Comparison of ENCODE assay signal across 11 cellular contexts in the genomic region with DNA sequence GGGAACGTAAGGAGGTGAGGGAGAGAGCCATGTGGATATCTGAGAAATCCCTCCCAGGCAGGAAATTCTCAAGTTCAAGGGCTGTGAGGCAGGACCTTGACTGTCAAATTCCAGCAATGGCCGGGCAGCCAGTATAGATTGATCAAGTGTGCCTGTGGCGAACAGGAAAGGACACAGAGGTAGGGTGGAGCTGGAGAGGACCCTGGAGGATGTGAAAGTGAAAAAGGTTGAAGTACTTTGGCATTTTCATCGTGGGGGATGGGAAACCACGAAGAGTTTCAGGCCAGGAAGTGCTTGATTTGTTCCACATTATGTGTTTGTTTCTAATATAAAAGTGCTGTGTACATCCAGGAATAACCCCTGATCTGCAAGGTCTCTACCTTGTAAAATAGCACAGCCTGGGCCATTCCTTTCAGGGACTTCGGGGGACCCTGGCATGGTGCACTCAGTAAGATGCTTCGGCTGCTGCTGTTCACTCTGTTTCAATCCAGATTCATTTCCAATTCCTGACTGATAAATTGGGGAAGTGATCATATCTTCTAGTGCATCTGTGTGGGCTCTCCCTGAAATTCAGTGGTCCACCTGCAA.
DNase-seq lines count a peak whose midpoint lies in the region; ATAC-seq and TF ChIP-seq lines count a peak whose summit lies in the region.
"Had no signal": no experiment of that assay in that cellular context is flagged by ENCODE, and none has a peak within 500 bp of the region (broad histone marks: within the 10 kb centered on the region; RNA-seq: fewer than 3 reads in every experiment).

No MANE protein-coding gene starts in this region.

- peaks cover 7% of the 10 kb centered on the region for H3K4me1 ChIP-seq in CD8-positive, alpha-beta memory T cell (ENCODE audit: insufficient read depth, low read length)
- peaks cover 12% of the 10 kb centered on the region for H3K4me1 ChIP-seq in Loucy (ENCODE audit: insufficient read depth, low read length, poor library complexity, severe bottlenecking)

- no peaks in the 10 kb centered on the region for H3K9me3 ChIP-seq in CD8-positive, alpha-beta memory T cell (ENCODE audit: low read length)
- H3K9me3 ChIP-seq in Loucy (ENCODE audit: insufficient read depth, low read depth, low read length) = no peaks in the 10 kb centered on the region

- peak overlapping the region in 7 of 8 donors; percentile 18 to 80 (median 72) for H3K27ac Mint-ChIP-seq in CD8-positive, alpha-beta memory T cell
- peak overlapping the region; percentile 19 for H3K27ac Mint-ChIP-seq in dendritic cell treated with granulocyte-macrophage colony-stimulating factor and Interleukin-4, amounts not matched to agents 40 ng/mL and 50 ng/mL, for 4 days
- H3K27ac Mint-ChIP-seq in glutamatergic neuron (ENCODE audit: unreplicated experiment) = no peak overlapping the region

- no peak for DNase-seq in CD8-positive, alpha-beta memory T cell
- no peak for DNase-seq in RKO (ENCODE audit: low spot score)
- no peak for DNase-seq in NCI-H1048 (lab: John Stamatoyannopoulos, UW)
- no peak for DNase-seq in glutamatergic neuron
- DNase-seq: Calu3; hypothalamus; stimulated activated CD4-positive, alpha-beta T cell treated with anti-CD3 and anti-CD28 coated beads, Interleukin-4, amount 100 ng/mL, for 1 hour had no signal

- peaks cover 16 to 56% (median 22%) of the 10 kb centered on the region in 3 donors for H3K36me3 Mint-ChIP-seq in CD8-positive, alpha-beta memory T cell
- H3K36me3 Mint-ChIP-seq in dendritic cell treated with granulocyte-macrophage colony-stimulating factor and Interleukin-4, amounts not matched to agents 40 ng/mL and 50 ng/mL, for 4 days (ENCODE audit: low read depth) = no peaks in the 10 kb centered on the region
- no peaks in the 10 kb centered on the region for H3K36me3 Mint-ChIP-seq in glutamatergic neuron (ENCODE audit: unreplicated experiment)

- H3K9me3 Mint-ChIP-seq in CD8-positive, alpha-beta memory T cell = no peaks in the 10 kb centered on the region
- H3K9me3 Mint-ChIP-seq in dendritic cell treated with granulocyte-macrophage colony-stimulating factor and Interleukin-4, amounts not matched to agents 40 ng/mL and 50 ng/mL, for 4 days = no peaks in the 10 kb centered on the region
- H3K9me3 Mint-ChIP-seq in glutamatergic neuron (ENCODE audit: unreplicated experiment) = peaks cover 3% of the 10 kb centered on the region

- H3K9me2 ChIP-seq in Loucy (replicated peaks; ENCODE audit: low read depth, low read length) = no peaks in the 10 kb centered on the region

- no peaks in the 10 kb centered on the region for H3F3A ChIP-seq in Loucy (ENCODE audit: low read depth)

- H3K4me1 Mint-ChIP-seq in CD8-positive, alpha-beta memory T cell = peaks cover 15 to 24% (median 17%) of the 10 kb centered on the region in 3 donors
- H3K4me1 Mint-ChIP-seq in dendritic cell treated with granulocyte-macrophage colony-stimulating factor and Interleukin-4, amounts not matched to agents 40 ng/mL and 50 ng/mL, for 4 days (ENCODE audit: low read depth) = peaks cover 30% of the 10 kb centered on the region
- H3K4me1 Mint-ChIP-seq in glutamatergic neuron (ENCODE audit: low read depth, unreplicated experiment) = peaks cover 16% of the 10 kb centered on the region

- no peak overlapping the region for H2AFZ ChIP-seq in Loucy (ENCODE audit: low read length)

- H3K79me2 ChIP-seq in Loucy (ENCODE audit: insufficient read depth, low read length) = no peaks in the 10 kb centered on the region

- H3K27me3 ChIP-seq in CD8-positive, alpha-beta memory T cell (ENCODE audit: insufficient read depth, low read length, poor library complexity, severe bottlenecking) = no peaks in the 10 kb centered on the region
- no peaks in the 10 kb centered on the region for H3K27me3 ChIP-seq in Loucy (ENCODE audit: insufficient read depth, low read length, poor library complexity, severe bottlenecking)

- H3K4me3 Mint-ChIP-seq in CD8-positive, alpha-beta memory T cell = peak overlapping the region in 1 of 7 donors; percentile 56
- H3K4me3 Mint-ChIP-seq in dendritic cell treated with granulocyte-macrophage colony-stimulating factor and Interleukin-4, amounts not matched to agents 40 ng/mL and 50 ng/mL, for 4 days = no peak overlapping the region
- no peak overlapping the region for H3K4me3 Mint-ChIP-seq in glutamatergic neuron (ENCODE audit: unreplicated experiment)

- intact Hi-C loops in dendritic cell treated with granulocyte-macrophage colony-stimulating factor and Interleukin-4, amounts not matched to agents 40 ng/mL and 50 ng/mL, for 4 days (cut with micrococcal nuclease) = no loop called here

- ATAC-seq in GM21367 (IDR thresholded peaks at IDR 0.05; ENCODE audit: unreplicated experiment) (peak; percentile 49), HG03108 (IDR thresholded peaks at IDR 0.05; ENCODE audit: unreplicated experiment) (no peak)

- H3K27ac ChIP-seq in CD8-positive, alpha-beta memory T cell (ENCODE audit: low read depth, low read length) = no peak overlapping the region

- POLR2A ChIA-PET in CD8-positive, alpha-beta memory T cell (lab: Charles Lee) = no interaction called here

- no peak overlapping the region for H3K4me3 ChIP-seq in CD8-positive, alpha-beta memory T cell (ENCODE audit: low read length)
- peak overlapping the region; percentile 8 for H3K4me3 ChIP-seq in Loucy (ENCODE audit: low read length, poor library complexity, severe bottlenecking)

- H3K9ac ChIP-seq in Loucy (ENCODE audit: low read depth, low read length, poor library complexity, severe bottlenecking) = no peak overlapping the region

- H4K20me1 ChIP-seq in Loucy (ENCODE audit: insufficient read depth, low read length, poor library complexity, severe bottlenecking) = peaks cover 10% of the 10 kb centered on the region

- no peaks in the 10 kb centered on the region for H3K36me3 ChIP-seq in CD8-positive, alpha-beta memory T cell (ENCODE audit: insufficient read depth, low read length)
- peaks cover 86% of the 10 kb centered on the region for H3K36me3 ChIP-seq in Loucy (ENCODE audit: insufficient read depth, low read length)

- H3K4me2 ChIP-seq in Loucy (ENCODE audit: low read depth, low read length, poor library complexity, severe bottlenecking) = peak overlapping the region; percentile 43

- no peak for TF ChIP-seq CTCF in Loucy (conservative IDR thresholded peaks at IDR 0.05; ENCODE audit: low read length)
- TF ChIP-seq CTCF in glutamatergic neuron (IDR thresholded peaks at IDR 0.05; ENCODE audit: partially characterized antibody, unreplicated experiment) = no peak

- no peaks in the 10 kb centered on the region for H3K27me3 Mint-ChIP-seq in CD8-positive, alpha-beta memory T cell
- no peaks in the 10 kb centered on the region for H3K27me3 Mint-ChIP-seq in dendritic cell treated with granulocyte-macrophage colony-stimulating factor and Interleukin-4, amounts not matched to agents 40 ng/mL and 50 ng/mL, for 4 days
- peaks cover 7% of the 10 kb centered on the region for H3K27me3 Mint-ChIP-seq in glutamatergic neuron (ENCODE audit: unreplicated experiment)

- CTCF ChIA-PET in CD8-positive, alpha-beta memory T cell (lab: Charles Lee) = no interaction called here
